Comparison of ENCODE assay signal across 16 cellular contexts in genomic region chr11:44372989-44373388, GRCh38.
"Had no signal": no experiment of that assay in that cellular context is flagged by ENCODE, and none has a peak within 500 bp of the region (broad histone marks: within the 10 kb centered on the region; RNA-seq: fewer than 3 reads in every experiment).

No MANE protein-coding gene starts in this region.

- H3K4me1 Mint-ChIP-seq: activated T-helper 17 cell treated with anti-CD3 and anti-CD28 coated beads, Interleukin-2, amount 50 U/mL, for 72 hours; naive B cell had no signal

- H3K9me3 ChIP-seq: prostate gland had no signal

- H3K27ac Mint-ChIP-seq: activated T-helper 17 cell treated with anti-CD3 and anti-CD28 coated beads, Interleukin-2, amount 50 U/mL, for 72 hours; stimulated activated naive CD8-positive, alpha-beta T cell treated with anti-CD3 and anti-CD28 coated beads, Interleukin-15, Interleukin-2, amounts not matched to agents 100 ng/mL and 50 ng/mL, for 24 hours; type B pancreatic cell had no signal

- H3K4me1 ChIP-seq: prostate gland had no signal

- H3K27ac ChIP-seq: brain microvascular endothelial cell, prostate gland had no signal

- H3K36me3 ChIP-seq: brain microvascular endothelial cell, prostate gland had no signal

- H3K4me3 ChIP-seq: lung, prostate gland had no signal

- H3K27me3 Mint-ChIP-seq: activated T-helper 17 cell treated with anti-CD3 and anti-CD28 coated beads, Interleukin-2, amount 50 U/mL, for 72 hours had no signal

- H3K9me3 Mint-ChIP-seq: activated T-helper 17 cell treated with anti-CD3 and anti-CD28 coated beads, Interleukin-2, amount 50 U/mL, for 72 hours; stimulated activated naive CD8-positive, alpha-beta T cell treated with anti-CD3 and anti-CD28 coated beads, Interleukin-15, Interleukin-2, amounts not matched to agents 100 ng/mL and 50 ng/mL, for 24 hours; type B pancreatic cell had no signal

- H3K27me3 ChIP-seq: brain microvascular endothelial cell had no signal

- H3K4me3 Mint-ChIP-seq: activated T-helper 17 cell treated with anti-CD3 and anti-CD28 coated beads, Interleukin-2, amount 50 U/mL, for 72 hours; stimulated activated naive CD8-positive, alpha-beta T cell treated with anti-CD3 and anti-CD28 coated beads, Interleukin-15, Interleukin-2, amounts not matched to agents 100 ng/mL and 50 ng/mL, for 24 hours; type B pancreatic cell had no signal

- DNase-seq: activated CD4-positive, alpha-beta T cell treated with anti-CD3 and anti-CD28 coated beads, Interleukin-2, amount 50 U/mL, for 1 hour; activated naive CD4-positive, alpha-beta T cell treated with Interleukin-2 at 50 U/mL for 16 hours; activated T-cell treated with anti-CD3 and anti-CD28 coated beads for 4 hours; anterior cingulate cortex; brain microvascular endothelial cell; effector CD8-positive, alpha-beta T cell; foreskin fibroblast; left colon; naive B cell; occipital lobe; right cardiac atrium had no signal

- ATAC-seq: activated T-helper 17 cell treated with anti-CD3 and anti-CD28 coated beads, Interleukin-2, amount 50 U/mL, for 72 hours; left colon; right cardiac atrium had no signal

- H3K36me3 Mint-ChIP-seq: type B pancreatic cell had no signal
